In genomic region chr2:120546077-120546864, GRCh38 we compare ENCODE assay signal across 13 cellular contexts.
DNase-seq lines count a peak whose midpoint lies in the region; ATAC-seq, FAIRE-seq and TF ChIP-seq lines count a peak whose summit lies in the region.
"Had no signal": no experiment of that assay in that cellular context is flagged by ENCODE, and none has a peak within 500 bp of the region (broad histone marks: within the 10 kb centered on the region; RNA-seq: fewer than 3 reads in every experiment).

No MANE protein-coding gene starts in this region.

- H3K27ac Mint-ChIP-seq in CD4-positive, alpha-beta T cell: no peak overlapping the region

- H4K5ac ChIP-seq in mesendoderm (ENCODE audit: low read length): no peak overlapping the region

- peak overlapping the region; percentile 45; the same call in 1 of the 2 replicates for H3K4me3 ChIP-seq in ACC112 (ENCODE audit: low read depth, low read length)
- no peak overlapping the region for H3K4me3 ChIP-seq in mesendoderm (ENCODE audit: low read length)
- H3K4me3 ChIP-seq: cardiac muscle cell had no signal

- H3K9me3 ChIP-seq in CD4-positive, alpha-beta T cell (ENCODE audit: control insufficient read depth, low read length): no peaks in the 10 kb centered on the region

- H2BK5ac ChIP-seq in mesendoderm (ENCODE audit: low read length): no peak overlapping the region

- peaks cover 6% of the 10 kb centered on the region for H3K27me3 Mint-ChIP-seq in CD4-positive, alpha-beta T cell

- no peak for ATAC-seq in CD4-positive, alpha-beta T cell (ENCODE audit: poor library complexity)
- ATAC-seq in HG03196 (IDR thresholded peaks at IDR 0.05; ENCODE audit: unreplicated experiment): no peak

- H3K79me1 ChIP-seq in mesendoderm (ENCODE audit: low read length): no peaks in the 10 kb centered on the region

- H3K9ac ChIP-seq in mesendoderm (ENCODE audit: low read length): no peak overlapping the region

- H2AK5ac ChIP-seq in mesendoderm (ENCODE audit: low read length): no peak overlapping the region

- H3K4me2 ChIP-seq in mesendoderm (ENCODE audit: low read length): no peak overlapping the region

- no peak overlapping the region for H3K23ac ChIP-seq in mesendoderm (ENCODE audit: low read length)

- H3K4me1 ChIP-seq in ACC112 (ENCODE audit: control insufficient read depth, insufficient read depth, low read length, unreplicated experiment): peaks cover 27% of the 10 kb centered on the region
- no peaks in the 10 kb centered on the region for H3K4me1 ChIP-seq in mesendoderm (ENCODE audit: control insufficient read depth, low read depth, low read length)

- H3K36me3 ChIP-seq in ACC112 (ENCODE audit: insufficient read depth, low read length) (no peaks in the 10 kb centered on the region), mesendoderm (ENCODE audit: control insufficient read depth, insufficient read depth, low read length) (no peaks in the 10 kb centered on the region)
- H3K36me3 ChIP-seq: cardiac muscle cell had no signal

- H3K27me3 ChIP-seq in ACC112 (ENCODE audit: insufficient read depth, low read length): no peaks in the 10 kb centered on the region
- no peaks in the 10 kb centered on the region for H3K27me3 ChIP-seq in mesendoderm (ENCODE audit: insufficient read depth, low read length, poor library complexity)
- no peaks in the 10 kb centered on the region for H3K27me3 ChIP-seq in CD4-positive, alpha-beta T cell (ENCODE audit: control insufficient read depth, insufficient read depth, low read length)

- WGBS in mesendoderm (ENCODE audit: extremely low coverage, insufficient coverage, low lambda C conversion rate): no CpG with 5 or more reads among the region's 27 CpGs

- H3K27ac ChIP-seq in ACC112 (ENCODE audit: low read depth, low read length) (peak overlapping the region; percentile 40), mesendoderm (ENCODE audit: low read depth, low read length) (no peak overlapping the region)
- no peak overlapping the region for H3K27ac ChIP-seq in CD4-positive, alpha-beta T cell (ENCODE audit: low read depth, low read length)
- H3K27ac ChIP-seq: C4-2B, cardiac muscle cell had no signal

- CTCF ChIA-PET in CD4-positive, alpha-beta T cell (lab: Charles Lee): no interaction called here

- no peaks in the 10 kb centered on the region for H3K4me1 Mint-ChIP-seq in CD4-positive, alpha-beta T cell (ENCODE audit: low read depth)

- no peak for TF ChIP-seq CTCF in CD4-positive, alpha-beta T cell (IDR thresholded peaks at IDR 0.05)

- intact Hi-C loops in CD4-positive, alpha-beta T cell (cut with DNase I, micrococcal nuclease): no loop called here

- no peak overlapping the region for H3K56ac ChIP-seq in mesendoderm (ENCODE audit: low read length)

- H3K18ac ChIP-seq in mesendoderm (ENCODE audit: low read length): no peak overlapping the region

- no peak overlapping the region for H2BK15ac ChIP-seq in mesendoderm (replicated peaks; ENCODE audit: low read depth)

- H3K36me3 Mint-ChIP-seq in CD4-positive, alpha-beta T cell (ENCODE audit: low read depth): no peaks in the 10 kb centered on the region

- H3K4ac ChIP-seq in mesendoderm (ENCODE audit: low read depth, low read length): no peak overlapping the region

- no peaks in the 10 kb centered on the region for H3K9me3 Mint-ChIP-seq in CD4-positive, alpha-beta T cell

- H2AFZ ChIP-seq in ACC112 (ENCODE audit: low read length, unreplicated experiment): no peak overlapping the region

- DNase-seq in HTR-8/SVneo (ENCODE audit: insufficient read length, low spot score) (peak; percentile 87), dedifferentiated amniotic fluid mesenchymal stem cell (ENCODE audit: extremely low spot score) (peak; percentile 94), mesendoderm (peak; percentile 31), HPDE6-E6E7 (ENCODE audit: extremely low spot score) (no peak), DMS153 (lab: John Stamatoyannopoulos, UW) (no peak)
- no peak for DNase-seq in CD4-positive, alpha-beta T cell
- DNase-seq: NCI-H526 treated with DMSO at 0.1 percent for 48 hours; stimulated activated CD4-positive, alpha-beta T cell treated with anti-CD3 and anti-CD28 coated beads, Interleukin-2, amount 100 ng/mL, for 48 hours had no signal

- H2BK120ac ChIP-seq in mesendoderm (ENCODE audit: low read depth, low read length): no peak overlapping the region

- POLR2A ChIA-PET in CD4-positive, alpha-beta T cell (lab: Charles Lee): no interaction called here

- peak; percentile 97 for FAIRE-seq in HTR-8/SVneo (lab: Jason Lieb, UNC)
- FAIRE-seq: keratinocyte had no signal

- no peaks in the 10 kb centered on the region for H3K79me2 ChIP-seq in ACC112 (ENCODE audit: control insufficient read depth, insufficient read depth, low read length, unreplicated experiment)
- H3K79me2 ChIP-seq in mesendoderm (ENCODE audit: control insufficient read depth, insufficient read depth, low read length): no peaks in the 10 kb centered on the region

- H4K8ac ChIP-seq in mesendoderm (ENCODE audit: low read depth, low read length): no peak overlapping the region

- H3K4me3 Mint-ChIP-seq in CD4-positive, alpha-beta T cell: no peak overlapping the region

Comparison
In these comparisons a context has a peak if more than half of its experiments do, and no peak if none do; other contexts are left out.
1. DNase-seq: peak in HTR-8/SVneo (single experiment), dedifferentiated amniotic fluid mesenchymal stem cell (single experiment) and mesendoderm (single experiment); none in CD4-positive, alpha-beta T cell (0 of 10), HPDE6-E6E7 (single experiment) and DMS153 (single experiment).